Comparison of ENCODE assay signal across 1 cellular context in genomic region chr17:79811888-79812205, GRCh38.
TF ChIP-seq lines count a peak whose summit lies in the region.

No MANE protein-coding gene starts in this region.

TF ChIP-seq in GM23338, 12 proteins besides CTCF, POLR2A, EP300 and RAD21 (continued from another document):
- TF ChIP-seq, protein P1, sequence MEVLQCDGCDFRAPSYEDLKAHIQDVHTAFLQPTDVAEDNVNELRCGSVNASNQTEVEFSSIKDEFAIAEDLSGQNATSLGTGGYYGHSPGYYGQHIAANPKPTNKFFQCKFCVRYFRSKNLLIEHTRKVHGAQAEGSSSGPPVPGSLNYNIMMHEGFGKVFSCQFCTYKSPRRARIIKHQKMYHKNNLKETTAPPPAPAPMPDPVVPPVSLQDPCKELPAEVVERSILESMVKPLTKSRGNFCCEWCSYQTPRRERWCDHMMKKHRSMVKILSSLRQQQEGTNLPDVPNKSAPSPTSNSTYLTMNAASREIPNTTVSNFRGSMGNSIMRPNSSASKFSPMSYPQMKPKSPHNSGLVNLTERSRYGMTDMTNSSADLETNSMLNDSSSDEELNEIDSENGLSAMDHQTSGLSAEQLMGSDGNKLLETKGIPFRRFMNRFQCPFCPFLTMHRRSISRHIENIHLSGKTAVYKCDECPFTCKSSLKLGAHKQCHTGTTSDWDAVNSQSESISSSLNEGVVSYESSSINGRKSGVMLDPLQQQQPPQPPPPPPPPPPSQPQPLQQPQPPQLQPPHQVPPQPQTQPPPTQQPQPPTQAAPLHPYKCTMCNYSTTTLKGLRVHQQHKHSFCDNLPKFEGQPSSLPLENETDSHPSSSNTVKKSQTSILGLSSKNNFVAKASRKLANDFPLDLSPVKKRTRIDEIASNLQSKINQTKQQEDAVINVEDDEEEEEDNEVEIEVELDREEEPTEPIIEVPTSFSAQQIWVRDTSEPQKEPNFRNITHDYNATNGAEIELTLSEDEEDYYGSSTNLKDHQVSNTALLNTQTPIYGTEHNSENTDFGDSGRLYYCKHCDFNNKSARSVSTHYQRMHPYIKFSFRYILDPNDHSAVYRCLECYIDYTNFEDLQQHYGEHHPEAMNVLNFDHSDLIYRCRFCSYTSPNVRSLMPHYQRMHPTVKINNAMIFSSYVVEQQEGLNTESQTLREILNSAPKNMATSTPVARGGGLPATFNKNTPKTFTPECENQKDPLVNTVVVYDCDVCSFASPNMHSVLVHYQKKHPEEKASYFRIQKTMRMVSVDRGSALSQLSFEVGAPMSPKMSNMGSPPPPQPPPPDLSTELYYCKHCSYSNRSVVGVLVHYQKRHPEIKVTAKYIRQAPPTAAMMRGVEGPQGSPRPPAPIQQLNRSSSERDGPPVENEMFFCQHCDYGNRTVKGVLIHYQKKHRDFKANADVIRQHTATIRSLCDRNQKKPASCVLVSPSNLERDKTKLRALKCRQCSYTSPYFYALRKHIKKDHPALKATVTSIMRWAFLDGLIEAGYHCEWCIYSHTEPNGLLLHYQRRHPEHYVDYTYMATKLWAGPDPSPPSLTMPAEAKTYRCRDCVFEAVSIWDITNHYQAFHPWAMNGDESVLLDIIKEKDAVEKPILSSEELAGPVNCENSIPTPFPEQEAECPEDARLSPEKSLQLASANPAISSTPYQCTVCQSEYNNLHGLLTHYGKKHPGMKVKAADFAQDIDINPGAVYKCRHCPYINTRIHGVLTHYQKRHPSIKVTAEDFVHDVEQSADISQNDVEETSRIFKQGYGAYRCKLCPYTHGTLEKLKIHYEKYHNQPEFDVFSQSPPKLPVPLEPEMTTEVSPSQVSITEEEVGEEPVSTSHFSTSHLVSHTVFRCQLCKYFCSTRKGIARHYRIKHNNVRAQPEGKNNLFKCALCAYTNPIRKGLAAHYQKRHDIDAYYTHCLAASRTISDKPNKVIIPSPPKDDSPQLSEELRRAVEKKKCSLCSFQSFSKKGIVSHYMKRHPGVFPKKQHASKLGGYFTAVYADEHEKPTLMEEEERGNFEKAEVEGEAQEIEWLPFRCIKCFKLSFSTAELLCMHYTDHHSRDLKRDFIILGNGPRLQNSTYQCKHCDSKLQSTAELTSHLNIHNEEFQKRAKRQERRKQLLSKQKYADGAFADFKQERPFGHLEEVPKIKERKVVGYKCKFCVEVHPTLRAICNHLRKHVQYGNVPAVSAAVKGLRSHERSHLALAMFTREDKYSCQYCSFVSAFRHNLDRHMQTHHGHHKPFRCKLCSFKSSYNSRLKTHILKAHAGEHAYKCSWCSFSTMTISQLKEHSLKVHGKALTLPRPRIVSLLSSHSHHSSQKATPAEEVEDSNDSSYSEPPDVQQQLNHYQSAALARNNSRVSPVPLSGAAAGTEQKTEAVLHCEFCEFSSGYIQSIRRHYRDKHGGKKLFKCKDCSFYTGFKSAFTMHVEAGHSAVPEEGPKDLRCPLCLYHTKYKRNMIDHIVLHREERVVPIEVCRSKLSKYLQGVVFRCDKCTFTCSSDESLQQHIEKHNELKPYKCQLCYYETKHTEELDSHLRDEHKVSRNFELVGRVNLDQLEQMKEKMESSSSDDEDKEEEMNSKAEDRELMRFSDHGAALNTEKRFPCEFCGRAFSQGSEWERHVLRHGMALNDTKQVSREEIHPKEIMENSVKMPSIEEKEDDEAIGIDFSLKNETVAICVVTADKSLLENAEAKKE (CRISPR knock-in tag; IDR thresholded peaks at IDR 0.05): no peak
- TF ChIP-seq CREB1 (CRISPR knock-in tag; IDR thresholded peaks at IDR 0.05; ENCODE audit: low read depth): no peak
- TF ChIP-seq REST (IDR thresholded peaks at IDR 0.05; ENCODE audit: unreplicated experiment): no peak
- TF ChIP-seq STAT1 (IDR thresholded peaks at IDR 0.05; ENCODE audit: unreplicated experiment): no peak
- no peak for TF ChIP-seq EZH2 (IDR thresholded peaks at IDR 0.05; ENCODE audit: low read depth, unreplicated experiment)
- TF ChIP-seq JUNB (IDR thresholded peaks at IDR 0.05; ENCODE audit: unreplicated experiment): no peak
- no peak for TF ChIP-seq ZNF331 (CRISPR knock-in tag; IDR thresholded peaks at IDR 0.05; ENCODE audit: low read depth)
- TF ChIP-seq NANOG (IDR thresholded peaks at IDR 0.05; ENCODE audit: borderline replicate concordance): no peak
- TF ChIP-seq, protein P2, sequence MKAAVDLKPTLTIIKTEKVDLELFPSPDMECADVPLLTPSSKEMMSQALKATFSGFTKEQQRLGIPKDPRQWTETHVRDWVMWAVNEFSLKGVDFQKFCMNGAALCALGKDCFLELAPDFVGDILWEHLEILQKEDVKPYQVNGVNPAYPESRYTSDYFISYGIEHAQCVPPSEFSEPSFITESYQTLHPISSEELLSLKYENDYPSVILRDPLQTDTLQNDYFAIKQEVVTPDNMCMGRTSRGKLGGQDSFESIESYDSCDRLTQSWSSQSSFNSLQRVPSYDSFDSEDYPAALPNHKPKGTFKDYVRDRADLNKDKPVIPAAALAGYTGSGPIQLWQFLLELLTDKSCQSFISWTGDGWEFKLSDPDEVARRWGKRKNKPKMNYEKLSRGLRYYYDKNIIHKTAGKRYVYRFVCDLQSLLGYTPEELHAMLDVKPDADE (IDR thresholded peaks at IDR 0.05): no peak
TF ChIP-seq in GM23338: peak in this region for 0.
